12 cellular contexts compared by ENCODE assay signal in the genomic region with DNA sequence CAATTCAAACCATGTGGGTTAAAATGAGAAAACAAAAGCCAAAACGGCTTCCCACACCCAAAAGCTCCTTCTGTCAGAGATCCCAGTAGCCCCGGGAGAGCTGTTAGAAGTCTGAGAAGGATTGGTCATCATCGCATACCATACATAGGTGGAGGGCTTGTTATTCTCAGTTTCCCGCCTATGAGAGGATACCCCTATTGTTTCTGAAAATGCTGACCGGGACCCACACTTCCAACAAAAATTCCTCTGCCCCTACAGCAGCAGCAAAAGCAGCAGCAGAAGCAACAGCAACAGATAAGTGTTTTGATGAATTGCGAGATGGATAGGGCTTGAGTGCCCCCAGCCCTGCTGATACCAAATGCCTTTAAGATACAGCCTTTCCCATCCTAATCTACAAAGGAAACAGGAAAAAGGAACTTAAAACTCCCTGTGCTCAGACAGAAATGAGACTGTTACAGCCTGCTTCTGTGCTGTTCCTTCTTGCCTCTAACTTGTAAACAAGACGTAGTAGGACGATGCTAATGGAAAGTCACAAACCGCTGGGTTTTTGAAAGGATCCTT. TPM values are rescaled to one million over a fixed set of nuclear protein-coding genes. Genes with fewer than 3 reads are reported as not detected.
A peak's percentile ranks its signal among the peaks of the same experiment; 100 is the strongest.
DNase-seq lines count a peak whose midpoint lies in the region; ATAC-seq and TF ChIP-seq lines count a peak whose summit lies in the region.
"Had no signal": no experiment of that assay in that cellular context is flagged by ENCODE, and none has a peak within 500 bp of the region (broad histone marks: within the 10 kb centered on the region; RNA-seq: fewer than 3 reads in every experiment).

A gene (plus strand): TSS at position 245 of the 561 bp plus-strand sequence. CDS start 366 bp downstream, outside the sequence.

- no peaks in the 10 kb centered on the region for H3K9me3 Mint-ChIP-seq in activated naive CD4-positive, alpha-beta T cell treated with anti-CD3 and anti-CD28 coated beads, Interleukin-2, amount 50 U/mL, for 72 hours
- H3K9me3 Mint-ChIP-seq: activated T-helper 1 cell treated with anti-CD3 and anti-CD28 coated beads, Interleukin-12 subunit alpha, Interleukin-12 subunit beta, Interleukin-2, Interleukin-4 antibody, amounts not matched to agents 30 ng/mL and 10 ng/mL and 1 ng/mL, durations not matched to agents 14 hours and 24 hours and 36 hours had no signal

- in situ Hi-C loops in astrocyte of the cerebellum (cut with HindIII; ENCODE audit: low sequenced_read_pairs), result no loop called here

- H3K4me1 ChIP-seq in parathyroid adenoma, result no peaks in the 10 kb centered on the region
- H3K4me1 ChIP-seq: BLaER1 had no signal

- H3K36me3 ChIP-seq in parathyroid adenoma (ENCODE audit: control insufficient read depth, insufficient read depth, low read length), result no peaks in the 10 kb centered on the region
- H3K36me3 ChIP-seq: BLaER1, neutrophil had no signal

- H3K9me3 ChIP-seq in parathyroid adenoma (ENCODE audit: control insufficient read depth, low read length), result no peaks in the 10 kb centered on the region
- H3K9me3 ChIP-seq: BLaER1, neutrophil had no signal

- no peaks in the 10 kb centered on the region for H3K79me2 ChIP-seq in parathyroid adenoma

- H3K4me3 ChIP-seq in astrocyte of the cerebellum (ENCODE audit: low read depth, low read length) (peak within 1 kb of the TSS; percentile 4), parathyroid adenoma (ENCODE audit: low read depth, low read length) (peak within 1 kb of the TSS; percentile 25)
- H3K4me3 ChIP-seq: BLaER1 had no signal

- intact Hi-C loops in left ventricle myocardium superior (cut with micrococcal nuclease), result no loop called here

- H3K9ac ChIP-seq in parathyroid adenoma, result no peak within 1 kb of the TSS
- H3K9ac ChIP-seq: BLaER1 had no signal

- peak within 1 kb of the TSS; percentile 33 for H3K27ac ChIP-seq in parathyroid adenoma
- H3K27ac ChIP-seq: BLaER1, neutrophil had no signal

- H3K27me3 ChIP-seq in parathyroid adenoma (ENCODE audit: control insufficient read depth, insufficient read depth, low read length), result no peaks in the 10 kb centered on the region
- H3K27me3 ChIP-seq: BLaER1, neutrophil had no signal

- H2AFZ ChIP-seq in parathyroid adenoma, result no peak within 1 kb of the TSS

- no peak within 1 kb of the TSS for H3K4me2 ChIP-seq in parathyroid adenoma (ENCODE audit: low read length)
- H3K4me2 ChIP-seq: BLaER1 had no signal

- ATAC-seq in left ventricle myocardium superior, result peak; percentile 69
- no peak for ATAC-seq in activated naive CD4-positive, alpha-beta T cell treated with anti-CD3 and anti-CD28 coated beads, Interleukin-2, amount 50 U/mL, for 72 hours
- no peak for ATAC-seq in GM18520 (IDR thresholded peaks at IDR 0.05; ENCODE audit: unreplicated experiment)

- no peaks in the 10 kb centered on the region for H3K36me3 Mint-ChIP-seq in activated naive CD4-positive, alpha-beta T cell treated with anti-CD3 and anti-CD28 coated beads, Interleukin-2, amount 50 U/mL, for 72 hours

- H3K27ac Mint-ChIP-seq in activated naive CD4-positive, alpha-beta T cell treated with anti-CD3 and anti-CD28 coated beads, Interleukin-2, amount 50 U/mL, for 72 hours, result no peak within 1 kb of the TSS
- H3K27ac Mint-ChIP-seq: activated T-helper 1 cell treated with anti-CD3 and anti-CD28 coated beads, Interleukin-12 subunit alpha, Interleukin-12 subunit beta, Interleukin-2, Interleukin-4 antibody, amounts not matched to agents 30 ng/mL and 10 ng/mL and 1 ng/mL, durations not matched to agents 14 hours and 24 hours and 36 hours had no signal

- TF ChIP-seq CTCF in astrocyte of the cerebellum (IDR thresholded peaks at IDR 0.05; ENCODE audit: low read depth, low read length, missing control alignments), result no peak
- TF ChIP-seq CTCF in parathyroid adenoma (IDR thresholded peaks at IDR 0.05), result no peak

- DNase-seq in Ammon's horn (ENCODE audit: low spot score) (peak; percentile 16), astrocyte of the cerebellum (ENCODE audit: low read depth) (no peak), left ventricle myocardium superior (no peak), glomerular visceral epithelial cell (ENCODE audit: extremely low spot score) (no peak), NCI-H2081 treated with DMSO at 0.1 percent for 48 hours (lab: John Stamatoyannopoulos, UW) (no peak)
- DNase-seq in activated naive CD4-positive, alpha-beta T cell treated with anti-CD3 and anti-CD28 coated beads, Interleukin-2, amount 50 U/mL, for 72 hours (ENCODE audit: low spot score in 2 of 2), result no peak
- DNase-seq: NCI-H2107 had no signal

RNA-seq across cellular contexts. Expression of the gene that starts here (rescaled TPM):
- total RNA-seq in left ventricle myocardium superior, result 22.2 TPM
- not detected for total RNA-seq in activated naive CD4-positive, alpha-beta T cell treated with anti-CD3 and anti-CD28 coated beads, Interleukin-2, amount 50 U/mL, for 72 hours
- total RNA-seq: activated T-helper 1 cell treated with anti-CD3 and anti-CD28 coated beads, Interleukin-12 subunit alpha, Interleukin-12 subunit beta, Interleukin-2, Interleukin-4 antibody, amounts not matched to agents 30 ng/mL and 10 ng/mL and 1 ng/mL, durations not matched to agents 14 hours and 24 hours and 36 hours had no signal

Comparison
In these comparisons a context has a peak if more than half of its experiments do, and no peak if none do; other contexts are left out.
1. RNA of the gene that starts here (total RNA-seq): 22.2 TPM in left ventricle myocardium superior (single experiment); not detected in activated naive CD4-positive, alpha-beta T cell treated with anti-CD3 and anti-CD28 coated beads, Interleukin-2, amount 50 U/mL, for 72 hours; every median in the first group is over 10 times any median in the second.